ENCODE assay signal across 1 cellular context in the genomic region with DNA sequence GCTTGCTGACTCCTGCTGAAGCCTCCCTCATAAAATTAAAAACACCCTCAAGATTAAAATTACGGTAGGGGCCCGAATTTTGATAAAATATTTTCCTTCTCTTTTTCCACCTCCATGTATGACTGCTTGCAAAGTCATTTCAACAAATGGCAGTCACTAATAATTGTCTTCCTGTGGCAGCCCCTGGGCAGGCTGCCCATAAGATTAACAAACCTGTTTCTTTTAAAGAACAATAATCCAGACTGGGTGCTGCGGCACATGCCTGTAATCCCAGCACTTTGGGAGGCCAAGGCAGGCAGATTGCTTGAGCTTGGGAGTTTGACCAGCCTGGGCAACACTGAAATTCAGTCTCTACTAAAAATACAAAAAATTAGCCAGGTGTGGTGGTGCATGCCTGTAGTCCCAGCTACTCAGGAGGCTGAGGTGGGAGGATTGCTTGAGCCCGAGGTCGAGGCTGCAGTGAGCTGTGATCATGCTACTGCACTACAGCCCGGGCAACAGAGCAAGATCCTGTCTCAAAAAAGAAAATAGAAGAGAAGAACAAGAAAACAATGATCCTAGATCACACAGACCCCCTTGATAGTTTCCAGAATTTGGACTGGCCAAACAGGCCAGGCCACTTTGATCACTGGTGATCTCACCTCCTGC.
TF ChIP-seq lines count a peak whose summit lies in the region.

No MANE protein-coding gene starts in this region.

TF ChIP-seq in endothelial cell of umbilical vein, 7 proteins besides CTCF, POLR2A, EP300 and RAD21:
- TF ChIP-seq EZH2 (IDR thresholded peaks at IDR 0.05; ENCODE audit: borderline replicate concordance, low read depth, low read length, severe bottlenecking) (no peak), GATA2 (IDR thresholded peaks at IDR 0.05; ENCODE audit: insufficient read depth, insufficient read length, low read depth, low read length) (peak; percentile 39), JUN (IDR thresholded peaks at IDR 0.05; ENCODE audit: borderline replicate concordance, insufficient read depth, insufficient read length, low read depth) (no peak)
